In genomic region chr16:4008116-4008515, GRCh38 we compare ENCODE assay signal across 24 cellular contexts.
"Had no signal": no experiment of that assay in that cellular context is flagged by ENCODE, and none has a peak within 500 bp of the region (broad histone marks: within the 10 kb centered on the region; RNA-seq: fewer than 3 reads in every experiment).

No MANE protein-coding gene starts in this region.

- H3K4me1 Mint-ChIP-seq: activated CD4-positive, alpha-beta T cell treated with anti-CD3 and anti-CD28 coated beads, Interleukin-2, amount 10 ng/mL, durations not matched to agents 7 days and 5 days had no signal

- H3K27ac ChIP-seq: brain microvascular endothelial cell, epithelial cell of prostate, esophagus squamous epithelium, gastrocnemius medialis, heart right ventricle had no signal

- H3K4me3 Mint-ChIP-seq: activated CD4-positive, alpha-beta T cell treated with anti-CD3 and anti-CD28 coated beads, Interleukin-2, amount 10 ng/mL, durations not matched to agents 7 days and 5 days; activated CD8-positive, alpha-beta T cell treated with anti-CD3 and anti-CD28 coated beads for 36 hours; activated naive CD8-positive, alpha-beta T cell; activated T-cell treated with anti-CD3 and anti-CD28 coated beads, Interleukin-2, amount 50 U/mL, for 4 hours; activated T-helper 17 cell treated with anti-CD3 and anti-CD28 coated beads, Interleukin-2, amount 50 U/mL, for 72 hours had no signal

- H3K36me3 ChIP-seq: brain microvascular endothelial cell, esophagus squamous epithelium, gastrocnemius medialis had no signal

- H3K27me3 Mint-ChIP-seq: activated CD4-positive, alpha-beta T cell treated with anti-CD3 and anti-CD28 coated beads, Interleukin-2, amount 10 ng/mL, durations not matched to agents 7 days and 5 days; activated CD8-positive, alpha-beta T cell treated with anti-CD3 and anti-CD28 coated beads for 36 hours; activated naive CD8-positive, alpha-beta T cell; activated T-helper 17 cell treated with anti-CD3 and anti-CD28 coated beads, Interleukin-2, amount 50 U/mL, for 72 hours had no signal

- H3K27ac Mint-ChIP-seq: activated CD4-positive, alpha-beta T cell treated with anti-CD3 and anti-CD28 coated beads, Interleukin-2, amount 10 ng/mL, durations not matched to agents 7 days and 5 days; activated CD8-positive, alpha-beta T cell treated with anti-CD3 and anti-CD28 coated beads for 36 hours; activated naive CD8-positive, alpha-beta T cell; activated T-helper 17 cell treated with anti-CD3 and anti-CD28 coated beads, Interleukin-2, amount 50 U/mL, for 72 hours had no signal

- H3K9me3 Mint-ChIP-seq: activated CD4-positive, alpha-beta T cell treated with anti-CD3 and anti-CD28 coated beads, Interleukin-2, amount 10 ng/mL, durations not matched to agents 7 days and 5 days; activated CD8-positive, alpha-beta T cell treated with anti-CD3 and anti-CD28 coated beads for 36 hours; activated T-cell treated with anti-CD3 and anti-CD28 coated beads, Interleukin-2, amount 50 U/mL, for 4 hours; activated T-helper 17 cell treated with anti-CD3 and anti-CD28 coated beads, Interleukin-2, amount 50 U/mL, for 72 hours had no signal

- H3K9me3 ChIP-seq: esophagus squamous epithelium, gastrocnemius medialis, heart right ventricle had no signal

- H3K27me3 ChIP-seq: brain microvascular endothelial cell, esophagus squamous epithelium, gastrocnemius medialis, heart right ventricle had no signal

- DNase-seq: activated CD4-positive, alpha-beta T cell treated with anti-CD3 and anti-CD28 coated beads for 1 hour; activated CD4-positive, alpha-beta T cell treated with anti-CD3 and anti-CD28 coated beads for 4 hours; activated CD4-positive, alpha-beta T cell treated with anti-CD3 and anti-CD28 coated beads, Interleukin-2, amount 10 ng/mL, durations not matched to agents 7 days and 5 days; activated CD4-positive, alpha-beta T cell treated with anti-CD3 and anti-CD28 coated beads, Interleukin-2, amount 50 U/mL, for 48 hours; activated CD8-positive, alpha-beta memory T cell treated with anti-CD3 and anti-CD28 coated beads for 24 hours; activated CD8-positive, alpha-beta T cell treated with anti-CD3 and anti-CD28 coated beads for 36 hours; activated effector memory CD4-positive, alpha-beta T cell treated with Interleukin-2 at 50 U/mL for 16 hours; activated gamma-delta T cell treated with Interleukin-2 at 50 U/mL for 16 hours; activated naive CD4-positive, alpha-beta T cell treated with anti-CD3 and anti-CD28 coated beads, Interleukin-2, amount 50 U/mL, for 16 hours; activated naive CD4-positive, alpha-beta T cell treated with Interleukin-2 at 50 U/mL for 16 hours; activated T-cell treated with anti-CD3 and anti-CD28 coated beads, Interleukin-2, amount 50 U/mL, for 4 hours; amniotic stem cell; anterior cingulate cortex; brain microvascular endothelial cell; cortex of kidney; dermis blood vessel endothelial cell; effector CD4-positive, alpha-beta T cell; esophagus squamous epithelium; gastrocnemius medialis; heart right ventricle; T-helper 2 cell had no signal

- ATAC-seq: activated CD8-positive, alpha-beta T cell treated with anti-CD3 and anti-CD28 coated beads for 36 hours; activated T-cell treated with anti-CD3 and anti-CD28 coated beads, Interleukin-2, amount 50 U/mL, for 4 hours; activated T-helper 17 cell treated with anti-CD3 and anti-CD28 coated beads, Interleukin-2, amount 50 U/mL, for 72 hours; gastrocnemius medialis; heart right ventricle had no signal

- H3K4me3 ChIP-seq: esophagus squamous epithelium, gastrocnemius medialis, heart right ventricle had no signal
